Comparison of ENCODE assay signal across 12 cellular contexts in genomic region chr10:100943508-100943907, GRCh38.
"Had no signal": no experiment of that assay in that cellular context is flagged by ENCODE, and none has a peak within 500 bp of the region (broad histone marks: within the 10 kb centered on the region; RNA-seq: fewer than 3 reads in every experiment).

No MANE protein-coding gene starts in this region.

- H3K4me3 ChIP-seq: smooth muscle cell, tibial artery, uterus had no signal

- H3K9me3 Mint-ChIP-seq: activated T-helper 2 cell treated with anti-CD3 and anti-CD28 coated beads, Interferon-gamma antibody, Interleukin-2, Interleukin-4, amounts not matched to agents 10 μg/mL and 5 μg/mL and 100 μg/mL, durations not matched to agents 14 hours and 24 hours and 36 hours had no signal

- H3K27ac ChIP-seq: brain microvascular endothelial cell, tibial artery, uterus had no signal

- ATAC-seq: esophagus mucosa, right cardiac atrium had no signal

- H3K9me3 ChIP-seq: tibial artery, uterus had no signal

- DNase-seq: activated CD4-positive, alpha-beta T cell treated with anti-CD3 and anti-CD28 coated beads for 4 hours; brain microvascular endothelial cell; hippocampal formation; kidney glomerular epithelial cell; right cardiac atrium; SIG-M5; T-helper 9 cell; tibial artery; uterus had no signal

- H3K27ac Mint-ChIP-seq: activated T-helper 2 cell treated with anti-CD3 and anti-CD28 coated beads, Interferon-gamma antibody, Interleukin-2, Interleukin-4, amounts not matched to agents 10 μg/mL and 5 μg/mL and 100 μg/mL, durations not matched to agents 14 hours and 24 hours and 36 hours had no signal

- H3K4me1 ChIP-seq: tibial artery, uterus had no signal

- H3K36me3 ChIP-seq: uterus had no signal

- H3K27me3 ChIP-seq: brain microvascular endothelial cell, tibial artery, uterus had no signal
